In the genomic region with DNA sequence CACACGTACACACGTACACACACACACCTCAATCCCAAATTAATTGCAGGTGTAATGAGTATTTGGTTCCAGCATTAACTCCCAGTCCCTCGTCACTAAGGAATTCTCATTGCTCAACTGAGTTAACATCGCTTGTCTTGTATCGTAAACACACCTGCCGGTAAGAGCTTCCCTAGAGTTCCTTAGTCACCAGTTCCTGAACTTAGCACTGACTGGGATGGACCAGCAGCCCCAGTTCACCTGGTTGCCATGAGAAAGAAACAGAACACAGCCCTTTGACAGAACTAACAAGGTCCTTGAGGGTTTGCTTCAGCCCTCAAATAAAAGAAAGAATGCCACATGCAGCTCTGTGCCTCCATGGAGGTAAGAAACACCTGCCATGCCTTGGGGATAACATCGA, we compare ENCODE assay signal across 12 cellular contexts.
"Had no signal": no experiment of that assay in that cellular context is flagged by ENCODE, and none has a peak within 500 bp of the region (broad histone marks: within the 10 kb centered on the region; RNA-seq: fewer than 3 reads in every experiment).

No MANE protein-coding gene starts in this region.

- H3K9me3 ChIP-seq: thoracic aorta had no signal

- H3K4me3 ChIP-seq: coronary artery, lung, thoracic aorta had no signal

- DNase-seq: activated naive CD4-positive, alpha-beta T cell treated with Interleukin-2 at 50 U/mL for 16 hours; anterior cingulate cortex; brain microvascular endothelial cell; effector CD4-positive, alpha-beta T cell; foreskin melanocyte; head of caudate nucleus; immature natural killer cell; nephron progenitor cell; occipital lobe had no signal

- H3K27me3 ChIP-seq: brain microvascular endothelial cell had no signal

- H3K27ac ChIP-seq: brain microvascular endothelial cell, coronary artery, thoracic aorta had no signal

- H3K36me3 ChIP-seq: brain microvascular endothelial cell, thoracic aorta had no signal
